8 cellular contexts compared by ENCODE assay signal in the genomic region with DNA sequence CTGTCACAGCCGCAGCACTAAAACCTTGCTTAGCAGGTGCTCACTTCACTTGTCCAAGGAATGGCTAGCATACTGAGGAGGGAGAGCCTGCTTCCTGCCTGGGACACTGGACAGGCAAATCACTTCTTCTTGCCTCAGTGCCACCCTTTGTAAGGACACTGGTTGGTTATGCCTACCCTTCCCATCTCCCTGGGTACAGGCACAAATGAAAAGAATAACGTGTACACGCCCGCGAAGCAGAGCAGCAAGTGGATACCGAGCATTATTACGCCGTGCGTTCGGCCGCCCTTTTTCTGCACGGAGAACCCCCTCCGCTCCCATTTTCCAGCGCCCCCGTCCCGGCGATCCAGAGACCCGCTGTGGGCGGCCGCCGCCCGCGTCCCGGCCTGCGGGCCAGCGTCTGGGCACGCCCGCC. TPM values are rescaled to one million over a fixed set of nuclear protein-coding genes. Genes with fewer than 3 reads are reported as not detected.
DNase-seq lines count a peak whose midpoint lies in the region; ATAC-seq, FAIRE-seq and TF ChIP-seq lines count a peak whose summit lies in the region.

No MANE protein-coding gene starts in this region.

- H3K27me3 ChIP-seq in H7 (ENCODE audit: control insufficient read depth, insufficient read depth, low read length): peaks cover 11% of the 10 kb centered on the region
- no peaks in the 10 kb centered on the region for H3K27me3 ChIP-seq in astrocyte (ENCODE audit: insufficient read depth, low read length)
- H3K27me3 ChIP-seq in iPS-20b (ENCODE audit: insufficient read depth, low read length): peaks cover 30% of the 10 kb centered on the region

- no peak for FAIRE-seq in astrocyte (lab: Jason Lieb, UNC)

- H3K4me1 Mint-ChIP-seq in astrocyte (ENCODE audit: low read depth, unreplicated experiment): peaks cover 46% of the 10 kb centered on the region

- peaks cover 14% of the 10 kb centered on the region for H4K20me1 ChIP-seq in astrocyte (ENCODE audit: insufficient read depth, low read length)

- H2AFZ ChIP-seq in astrocyte (ENCODE audit: low read depth, low read length): peak overlapping the region; percentile 100

- peak overlapping the region; percentile 96 for H3K4me3 Mint-ChIP-seq in astrocyte (ENCODE audit: unreplicated experiment)

- H3K79me2 ChIP-seq in astrocyte (ENCODE audit: insufficient read depth, low read length): peaks cover 36% of the 10 kb centered on the region

- H3K4me3 ChIP-seq in H7 (ENCODE audit: insufficient read depth, low read depth, low read length): peak overlapping the region; percentile 69
- peak overlapping the region; percentile 81 for H3K4me3 ChIP-seq in astrocyte (ENCODE audit: insufficient read depth, low read depth, low read length)
- peak overlapping the region; percentile 94 for H3K4me3 ChIP-seq in iPS-20b (ENCODE audit: low read length)
- H3K4me3 ChIP-seq in skin epidermis: peak overlapping the region; percentile 45 to 95 (median 87)

- H3K36me3 Mint-ChIP-seq in astrocyte (ENCODE audit: low read depth, unreplicated experiment): no peaks in the 10 kb centered on the region

- TF ChIP-seq CTCF in astrocyte (IDR thresholded peaks at IDR 0.05; ENCODE audit: insufficient read depth, low read depth, low read length): no peak

- H3K4me2 ChIP-seq in astrocyte (ENCODE audit: low read length): peak overlapping the region; percentile 99

- no peaks in the 10 kb centered on the region for H3K27me3 Mint-ChIP-seq in astrocyte (ENCODE audit: low read depth, unreplicated experiment)

- no peaks in the 10 kb centered on the region for H3K36me3 ChIP-seq in H7 (replicated peaks; ENCODE audit: control insufficient read depth, insufficient read depth, low read length)
- H3K36me3 ChIP-seq in astrocyte (ENCODE audit: insufficient read depth, low read length): no peaks in the 10 kb centered on the region
- no peaks in the 10 kb centered on the region for H3K36me3 ChIP-seq in iPS-20b (ENCODE audit: insufficient read depth, low read depth, low read length)

- no peak overlapping the region for H3K27ac ChIP-seq in astrocyte (ENCODE audit: low read depth, low read length)
- H3K27ac ChIP-seq in iPS-20b (ENCODE audit: low read length): no peak overlapping the region
- peak overlapping the region; percentile 24 to 95 (median 80) for H3K27ac ChIP-seq in skin epidermis

- no peaks in the 10 kb centered on the region for H3K9me3 Mint-ChIP-seq in astrocyte (ENCODE audit: unreplicated experiment)

- H3K9me3 ChIP-seq in astrocyte (ENCODE audit: insufficient read depth, low read depth, low read length) (no peaks in the 10 kb centered on the region), iPS-20b (ENCODE audit: insufficient read depth, low read depth, low read length) (no peaks in the 10 kb centered on the region)

- H3K9ac ChIP-seq in astrocyte (ENCODE audit: low read length): peak overlapping the region; percentile 80
- H3K9ac ChIP-seq in iPS-20b (ENCODE audit: low read depth, low read length): peak overlapping the region; percentile 73

- ATAC-seq in GM18520 (IDR thresholded peaks at IDR 0.05; ENCODE audit: unreplicated experiment): no peak

- peak; percentile 6 for DNase-seq in activated CD4-positive, alpha-beta T cell treated with anti-CD3 and anti-CD28 coated beads, Interleukin-2, amount 50 U/mL, for 1 hour
- DNase-seq in activated CD4-positive, alpha-beta T cell treated with anti-CD3 and anti-CD28 coated beads, Interleukin-2, amount 50 U/mL, for 4 hours: no peak
- DNase-seq in H7 (peak; percentile 47), LHCN-M2 (ENCODE audit: low read depth) (peak; percentile 18), astrocyte (ENCODE audit: low read depth) (peak; percentile 32)

- peaks cover 18% of the 10 kb centered on the region for H3K4me1 ChIP-seq in astrocyte (ENCODE audit: insufficient read depth, low read length)
- H3K4me1 ChIP-seq in iPS-20b (ENCODE audit: insufficient read depth, low read length): peaks cover 16% of the 10 kb centered on the region

- H3K27ac Mint-ChIP-seq in astrocyte (ENCODE audit: unreplicated experiment): peak overlapping the region; percentile 70

RNA-seq across cellular contexts. Expression of a gene that starts 0.3 kb away (rescaled TPM):
- total RNA-seq in H7 (2014; rRNA removed; shearing (Covaris generic)): 7.0 and 9.6 TPM in 2 replicates
- total RNA-seq in LHCN-M2 (2014; rRNA removed) (22.2 and 25.6 TPM in 2 replicates), astrocyte (26.2 and 28.2 TPM in 2 replicates)
- 5.3 TPM for polyA plus RNA-seq in LHCN-M2 (2012)

Comparison
In these comparisons a context has a peak if more than half of its experiments do, and no peak if none do; other contexts are left out.
1. DNase-seq: peak in activated CD4-positive, alpha-beta T cell treated with anti-CD3 and anti-CD28 coated beads, Interleukin-2, amount 50 U/mL, for 1 hour (single experiment), H7 (single experiment), LHCN-M2 (single experiment) and astrocyte (single experiment); none in activated CD4-positive, alpha-beta T cell treated with anti-CD3 and anti-CD28 coated beads, Interleukin-2, amount 50 U/mL, for 4 hours (0 of 2).
2. H3K27ac ChIP-seq: peak in skin epidermis (21 of 21); none in astrocyte (single experiment) and iPS-20b (single experiment).
3. Peak in every context shown above with its lines, with median percentiles within 50 percentile points of each other: H3K4me3 ChIP-seq.